ENCODE assay signal across 1 cellular context in the genomic region with DNA sequence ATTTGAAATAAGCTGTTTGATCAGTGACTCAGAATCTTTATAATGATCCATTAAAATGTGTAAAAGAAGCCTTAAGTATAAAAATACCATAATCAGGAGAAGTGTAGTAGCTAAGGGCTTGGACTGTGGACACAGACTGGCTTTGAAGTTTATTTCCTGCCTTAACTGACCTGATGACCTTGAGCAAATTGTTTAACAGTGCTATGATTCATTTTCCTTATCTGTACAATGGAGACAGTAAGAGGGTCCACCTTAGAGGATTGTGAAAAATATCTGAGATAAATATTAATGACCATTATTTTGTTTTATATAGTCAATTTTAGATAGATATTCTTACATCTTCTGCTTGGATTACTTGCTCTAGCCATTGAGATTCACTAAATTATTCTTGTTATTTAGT.
A peak's percentile ranks its signal among the peaks of the same experiment; 100 is the strongest.
TF ChIP-seq lines count a peak whose summit lies in the region.

No MANE protein-coding gene starts in this region.

TF ChIP-seq in K562, 482 proteins besides CTCF, POLR2A, EP300 and RAD21:
- TF ChIP-seq TCFL5 (CRISPR knock-in tag; conservative IDR thresholded peaks at IDR 0.05) (no peak), ESRRA (IDR thresholded peaks at IDR 0.05; ENCODE audit: borderline replicate concordance, low read depth) (0 out of 2 replicates have a peak, but pooled peaks have one; percentile 27)
TF ChIP-seq in K562: peak in this region for 1.
